In the genomic region with DNA sequence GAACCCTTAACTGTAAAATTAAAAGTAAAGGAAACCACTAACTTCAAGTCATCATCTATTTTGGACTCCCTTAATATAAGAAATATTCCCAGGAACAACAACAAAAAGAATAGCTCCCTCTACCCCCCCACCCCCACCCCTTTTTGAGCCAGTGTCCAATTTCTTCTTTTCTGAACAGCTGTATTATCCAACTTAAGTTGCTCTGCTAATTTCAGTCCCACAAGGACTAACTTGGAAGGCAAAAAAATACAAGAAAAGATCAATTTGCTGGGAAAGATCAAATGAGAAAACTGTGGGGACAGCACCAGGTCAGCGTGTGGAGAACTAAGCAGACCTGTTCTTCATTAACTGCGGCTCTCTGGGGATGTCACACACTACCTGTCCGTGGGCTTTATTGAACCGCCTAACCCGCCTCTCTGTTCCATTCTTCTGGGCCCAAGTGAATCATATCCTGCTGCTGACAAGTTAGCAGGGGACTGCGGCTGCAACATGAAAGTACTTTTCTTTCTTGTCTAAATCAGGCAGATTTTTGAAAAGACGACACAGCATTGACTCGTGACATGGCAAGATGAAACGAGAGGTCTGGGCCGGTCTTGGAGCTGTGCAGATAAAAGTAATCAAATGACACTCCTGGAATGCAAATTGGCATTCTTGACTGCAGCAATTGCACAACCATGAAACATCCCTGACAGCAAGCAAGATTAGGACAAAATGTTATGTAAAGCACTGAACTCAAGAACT, we compare ENCODE assay signal across 9 cellular contexts. TPM values are rescaled to one million over a fixed set of nuclear protein-coding genes. Genes with fewer than 3 reads are reported as not detected.
DNase-seq lines count a peak whose midpoint lies in the region; ATAC-seq and TF ChIP-seq lines count a peak whose summit lies in the region.
"Had no signal": no experiment of that assay in that cellular context is flagged by ENCODE, and none has a peak within 500 bp of the region (broad histone marks: within the 10 kb centered on the region; RNA-seq: fewer than 3 reads in every experiment).

No MANE protein-coding gene starts in this region.

- H3K27ac ChIP-seq in lung (ENCODE audit: low read depth in 1 of 2, low read length in 1 of 2) (peak overlapping the region; percentile 23 to 75), upper lobe of right lung (peak overlapping the region; percentile 74)

- ATAC-seq in lung (ENCODE audit: insufficient read depth, low FRiP score) (no peak), upper lobe of right lung (no peak)

- 60 to 68% methylated on average over 10 of the region's 10 CpGs for WGBS in lung, 2 donors

- H3K4me1 ChIP-seq in Loucy (ENCODE audit: insufficient read depth, low read length, poor library complexity, severe bottlenecking) (peaks cover 43% of the 10 kb centered on the region), lung (ENCODE audit: control insufficient read depth in 2 of 2, insufficient read depth in 2 of 2, low read length in 2 of 2) (no peaks in the 10 kb centered on the region), upper lobe of right lung (no peaks in the 10 kb centered on the region)

- TF ChIP-seq CTCF in Loucy (conservative IDR thresholded peaks at IDR 0.05; ENCODE audit: low read length) (no peak), lung (IDR thresholded peaks at IDR 0.05; ENCODE audit: control extremely low read depth, extremely low read depth) (no peak), upper lobe of right lung (IDR thresholded peaks at IDR 0.05) (no peak)

- no peaks in the 10 kb centered on the region; the same call in 1 of the 2 replicates for H3F3A ChIP-seq in Loucy (ENCODE audit: low read depth)

- H3K9ac ChIP-seq in Loucy (ENCODE audit: low read depth, low read length, poor library complexity, severe bottlenecking) = peak overlapping the region; percentile 60

- peak; percentile 67 for DNase-seq in dermis blood vessel endothelial cell
- DNase-seq in lung (ENCODE audit: low spot score) = no peak
- DNase-seq in upper lobe of right lung = no peak
- DNase-seq in NCI-H82 (lab: John Stamatoyannopoulos, UW) = no peak
- DNase-seq in activated CD4-positive, alpha-beta T cell treated with anti-CD3 and anti-CD28 coated beads for 48 hours = no peak
- no peak for DNase-seq in T-helper 2 cell
- DNase-seq: activated effector memory CD4-positive, alpha-beta T cell treated with Interleukin-2 at 50 U/mL for 16 hours; stimulated activated CD8-positive, alpha-beta memory T cell treated with anti-CD3 and anti-CD28 coated beads, Interleukin-4, amount 100 ng/mL, for 48 hours had no signal

- H3K36me3 ChIP-seq in Loucy (ENCODE audit: insufficient read depth, low read length) (no peaks in the 10 kb centered on the region), lung (ENCODE audit: control insufficient read depth in 2 of 2, insufficient read depth in 2 of 2, low read length in 2 of 2) (no peaks in the 10 kb centered on the region), upper lobe of right lung (no peaks in the 10 kb centered on the region)

- H3K4me3 ChIP-seq in Loucy (ENCODE audit: low read length, poor library complexity, severe bottlenecking) (peak overlapping the region; percentile 67), lung (no peak overlapping the region), upper lobe of right lung (peak overlapping the region; percentile 32)

- H4K20me1 ChIP-seq in Loucy (ENCODE audit: insufficient read depth, low read length, poor library complexity, severe bottlenecking) = no peaks in the 10 kb centered on the region

- no peaks in the 10 kb centered on the region for H3K79me2 ChIP-seq in Loucy (ENCODE audit: insufficient read depth, low read length)

- H3K27me3 ChIP-seq in Loucy (ENCODE audit: insufficient read depth, low read length, poor library complexity, severe bottlenecking) (no peaks in the 10 kb centered on the region), lung (ENCODE audit: control insufficient read depth, insufficient read depth) (no peaks in the 10 kb centered on the region), upper lobe of right lung (peaks cover 5% of the 10 kb centered on the region)

- peak overlapping the region; percentile 71 for H3K4me2 ChIP-seq in Loucy (ENCODE audit: low read depth, low read length, poor library complexity, severe bottlenecking)

- peak overlapping the region; percentile 72 for H2AFZ ChIP-seq in Loucy (ENCODE audit: low read length)

- H3K9me3 ChIP-seq in Loucy (ENCODE audit: insufficient read depth, low read depth, low read length) (no peaks in the 10 kb centered on the region), lung (ENCODE audit: control insufficient read depth in 2 of 2, insufficient read depth in 1 of 2, low read length in 1 of 2) (peaks cover 0 to 3% of the 10 kb centered on the region in 2 donors), upper lobe of right lung (no peaks in the 10 kb centered on the region)

- intact Hi-C loops in upper lobe of right lung (cut with DNase I) = no loop called here

- no peaks in the 10 kb centered on the region for H3K9me2 ChIP-seq in Loucy (replicated peaks; ENCODE audit: low read depth, low read length)

RNA-seq across cellular contexts. Expression of a gene that starts 2.7 kb away (rescaled TPM):
- total RNA-seq in dermis blood vessel endothelial cell (8.6 and 12.1 TPM in 2 replicates), lung (10 to 100 TPM; 18.1 to 23.2 TPM), upper lobe of right lung (18.1 TPM)
- 1 to 10 TPM in 1 of 2 donors, under 1 TPM in 1; 0.96 to 1.3 TPM for polyA plus RNA-seq in lung
